ENCODE assay signal across 26 cellular contexts in the genomic region with DNA sequence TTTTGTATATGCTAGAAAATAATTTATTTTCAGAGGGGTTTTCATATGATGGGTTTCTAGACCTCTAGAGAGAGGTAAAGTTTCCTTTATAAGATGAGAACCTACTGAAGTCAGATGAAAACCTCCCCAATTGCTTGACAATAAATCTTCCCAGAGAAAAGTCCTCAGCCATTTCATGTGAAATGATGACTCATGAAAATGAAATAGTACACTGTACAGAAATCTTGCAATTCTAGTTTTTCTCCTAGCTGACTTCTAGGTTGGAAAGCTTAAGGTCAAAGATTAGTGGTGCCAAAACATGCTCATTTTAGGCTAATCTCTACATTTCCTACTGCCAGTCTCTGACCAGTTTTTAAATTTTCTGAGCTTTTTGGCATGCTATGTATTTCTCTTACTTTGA.
"Had no signal": no experiment of that assay in that cellular context is flagged by ENCODE, and none has a peak within 500 bp of the region (broad histone marks: within the 10 kb centered on the region; RNA-seq: fewer than 3 reads in every experiment).

No MANE protein-coding gene starts in this region.

- H3K4me3 ChIP-seq: adrenal gland, body of pancreas had no signal

- H3K27ac ChIP-seq: adrenal gland, body of pancreas, epithelial cell of prostate had no signal

- H3K9me3 ChIP-seq: adrenal gland, body of pancreas had no signal

- H3K4me1 ChIP-seq: adrenal gland, body of pancreas had no signal

- H3K36me3 ChIP-seq: adrenal gland had no signal

- H3K27me3 ChIP-seq: adrenal gland, body of pancreas had no signal

- ATAC-seq: activated CD4-positive, alpha-beta T cell treated with anti-CD3 and anti-CD28 coated beads for 36 hours; activated CD8-positive, alpha-beta memory T cell treated with anti-CD3 and anti-CD28 coated beads, Interleukin-2, amount 10 ng/mL, durations not matched to agents 7 days and 5 days; activated CD8-positive, alpha-beta T cell treated with anti-CD3 and anti-CD28 coated beads, Interleukin-2, amount 10 ng/mL, durations not matched to agents 7 days and 5 days; activated naive CD8-positive, alpha-beta T cell treated with anti-CD3 and anti-CD28 coated beads, Interleukin-2, amount 50 U/mL, for 24 hours; body of pancreas had no signal

- DNase-seq: activated CD4-positive, alpha-beta memory T cell treated with anti-CD3 and anti-CD28 coated beads for 36 hours; activated CD4-positive, alpha-beta T cell treated with anti-CD3 and anti-CD28 coated beads for 36 hours; activated CD4-positive, alpha-beta T cell treated with anti-CD3 and anti-CD28 coated beads, Interleukin-2, amount 10 ng/mL, durations not matched to agents 24 days and 14 days; activated CD4-positive, CD25-positive, alpha-beta regulatory T cell; activated CD4-positive, CD25-positive, alpha-beta regulatory T cell treated with anti-CD3 and anti-CD28 coated beads, Interleukin-2, amount 50 U/mL, for 72 hours; activated CD8-positive, alpha-beta memory T cell treated with anti-CD3 and anti-CD28 coated beads, Interleukin-2, amount 10 ng/mL, durations not matched to agents 7 days and 5 days; activated CD8-positive, alpha-beta memory T cell treated with anti-CD3 and anti-CD28 coated beads, Interleukin-2, amount 50 U/mL, for 4 hours; activated CD8-positive, alpha-beta T cell treated with anti-CD3 and anti-CD28 coated beads, Interleukin-2, amount 10 ng/mL, durations not matched to agents 7 days and 5 days; activated effector memory CD4-positive, alpha-beta T cell treated with anti-CD3 and anti-CD28 coated beads, Interleukin-2, amount 50 U/mL, for 16 hours; activated naive CD4-positive, alpha-beta T cell treated with anti-CD3 and anti-CD28 coated beads for 36 hours; activated naive CD8-positive, alpha-beta T cell treated with anti-CD3 and anti-CD28 coated beads for 36 hours; activated naive CD8-positive, alpha-beta T cell treated with anti-CD3 and anti-CD28 coated beads, Interleukin-2, amount 50 U/mL, for 24 hours; activated T-cell treated with anti-CD3 and anti-CD28 coated beads, Interleukin-2, amount 50 U/mL, for 1 hour; activated T-cell treated with anti-CD3 and anti-CD28 coated beads, Interleukin-2, amount 50 U/mL, for 48 hours; adrenal gland; amygdala; aorta; body of pancreas; caudate nucleus; cortex of kidney; dermis blood vessel endothelial cell; effector CD8-positive, alpha-beta T cell; foreskin fibroblast; head of caudate nucleus; T-helper 2 cell had no signal
